8 cellular contexts compared by ENCODE assay signal in genomic region chr15:67762610-67763368, GRCh38.
DNase-seq lines count a peak whose midpoint lies in the region; TF ChIP-seq lines count a peak whose summit lies in the region.

No MANE protein-coding gene starts in this region.

- H3K4me2 ChIP-seq in mammary epithelial cell (ENCODE audit: insufficient read depth, low read depth, low read length), result no peak overlapping the region

- BruUV-seq in mammary epithelial cell (replicated peaks; lab: Mats Ljungman, UMichigan), result no TSS peak

- no peaks in the 10 kb centered on the region for H3K9me3 ChIP-seq in mammary epithelial cell (replicated peaks; ENCODE audit: insufficient read depth, low read length)

- intact Hi-C loops in mammary epithelial cell (cut with micrococcal nuclease), result no loop called here

- H3K4me1 ChIP-seq in mammary epithelial cell (ENCODE audit: insufficient read depth, low read length), result no peaks in the 10 kb centered on the region

- H3K36me3 ChIP-seq in mammary epithelial cell (ENCODE audit: insufficient read depth, low read length), result no peaks in the 10 kb centered on the region

- in situ Hi-C loops in mammary epithelial cell (cut with MboI; ENCODE audit: low sequenced_read_pairs in 2 of 2), result no loop called here

- TF ChIP-seq CTCF in HFF-Myc (IDR thresholded peaks at IDR 0.05; ENCODE audit: low read depth, low read length, missing control alignments), result no peak
- no peak for TF ChIP-seq CTCF in mammary epithelial cell (conservative IDR thresholded peaks at IDR 0.05 in 1 of 2, IDR thresholded peaks at IDR 0.05 in 1 of 2; ENCODE audit: extremely low read depth in 1 of 2, insufficient read depth in 1 of 2, low read depth in 1 of 2, low read length in 2 of 2)

- H3K4me3 ChIP-seq in HFF-Myc (replicated peaks; ENCODE audit: low read depth, low read length) (no peak overlapping the region), mammary epithelial cell (replicated peaks in 1 of 3; ENCODE audit: insufficient read depth in 1 of 3, low read depth in 2 of 3, low read length in 3 of 3) (no peak overlapping the region)

- dilution Hi-C loops in mammary epithelial cell (cut with HindIII; ENCODE audit: low sequenced_read_pairs), result no loop called here

- H3K27ac ChIP-seq in mammary epithelial cell (ENCODE audit: insufficient read depth, low read depth, low read length), result no peak overlapping the region

- H3K27me3 ChIP-seq in mammary epithelial cell (ENCODE audit: insufficient read depth, low read length), result no peaks in the 10 kb centered on the region

- H3K79me2 ChIP-seq in mammary epithelial cell (ENCODE audit: insufficient read depth, low read length), result no peaks in the 10 kb centered on the region

- 80% methylated on average over 7 of the region's 7 CpGs for WGBS in mammary epithelial cell (ENCODE audit: low coverage, missing lambda C conversion rate)

- H4K20me1 ChIP-seq in mammary epithelial cell (ENCODE audit: insufficient read depth, low read length), result no peaks in the 10 kb centered on the region

- peak; percentile 3 for DNase-seq in EL
- DNase-seq in HFF-Myc (ENCODE audit: extremely low read depth, low read depth), result peak; percentile 43
- DNase-seq in activated CD4-positive, alpha-beta T cell treated with anti-CD3 and anti-CD28 coated beads for 1 hour, result peak; percentile 14
- peak; percentile 51 for DNase-seq in glomerular visceral epithelial cell (ENCODE audit: extremely low spot score)
- DNase-seq in mammary epithelial cell, result no peak
- no peak for DNase-seq in NCI-H1930 (lab: John Stamatoyannopoulos, UW)
- no peak for DNase-seq in AML-193 (lab: John Stamatoyannopoulos, UW)
- DNase-seq in DMS114 treated with DMSO at 0.1 percent for 48 hours (lab: John Stamatoyannopoulos, UW; ENCODE audit: unreplicated experiment), result no peak

- H2AFZ ChIP-seq in mammary epithelial cell (ENCODE audit: low read depth, low read length), result no peak overlapping the region

- no peak overlapping the region for H3K9ac ChIP-seq in mammary epithelial cell (ENCODE audit: insufficient read depth, low read length)

- CTCF ChIA-PET in mammary epithelial cell (lab: Charles Lee; ENCODE audit: low non-redundant PET), result no interaction called here

Comparison
In these comparisons a context has a peak if more than half of its experiments do, and no peak if none do; other contexts are left out.
1. DNase-seq: peak in EL (single experiment), HFF-Myc (single experiment), activated CD4-positive, alpha-beta T cell treated with anti-CD3 and anti-CD28 coated beads for 1 hour (single experiment) and glomerular visceral epithelial cell (single experiment); none in mammary epithelial cell (single experiment), NCI-H1930 (0 of 2), AML-193 (0 of 2) and DMS114 treated with DMSO at 0.1 percent for 48 hours (single experiment).